In the genomic region with DNA sequence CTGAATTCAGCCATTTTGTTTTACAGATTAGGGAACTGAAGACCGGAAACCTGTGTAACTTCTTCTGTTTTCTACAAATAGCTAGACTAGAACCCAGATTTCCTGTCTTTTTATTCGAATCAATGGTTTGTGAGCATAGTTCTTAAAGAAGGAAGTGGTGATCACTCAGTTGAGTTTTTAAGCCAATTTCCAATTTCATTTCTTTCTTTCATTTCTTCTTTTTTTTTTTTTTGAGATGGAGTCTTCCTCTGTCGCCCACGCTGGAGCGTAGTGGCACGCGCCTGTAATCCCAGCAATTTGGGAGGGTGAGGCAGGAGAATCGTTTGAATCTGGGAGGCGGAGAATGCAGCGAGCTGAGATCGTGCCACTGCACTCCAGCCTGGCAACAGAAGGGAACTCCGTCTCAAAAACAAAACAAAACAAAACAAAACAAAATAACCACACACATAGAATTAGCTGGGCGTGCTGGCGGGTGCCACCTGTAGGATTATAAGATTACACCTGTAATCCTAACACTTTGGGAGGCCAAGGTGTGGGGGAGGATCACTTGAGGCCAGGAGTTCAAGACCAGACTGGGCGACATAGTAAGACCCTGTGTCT, we compare ENCODE assay signal across 9 cellular contexts. TPM values are rescaled to one million over a fixed set of nuclear protein-coding genes. Genes with fewer than 3 reads are reported as not detected.
DNase-seq lines count a peak whose midpoint lies in the region; ATAC-seq, FAIRE-seq and TF ChIP-seq lines count a peak whose summit lies in the region.
"Had no signal": no experiment of that assay in that cellular context is flagged by ENCODE, and none has a peak within 500 bp of the region (broad histone marks: within the 10 kb centered on the region; RNA-seq: fewer than 3 reads in every experiment).

No MANE protein-coding gene starts in this region.

- no peak for DNase-seq in GM12891 (ENCODE audit: insufficient read length, low spot score)
- peak; percentile 41 for DNase-seq in T-helper 9 cell
- peak; percentile 50 to 67 for DNase-seq in memory B cell (ENCODE audit: low spot score in 2 of 2)
- no peak for DNase-seq in ecto neural progenitor cell (ENCODE audit: low spot score)
- DNase-seq in progenitor cell of endocrine pancreas (ENCODE audit: low spot score, unreplicated experiment), result no peak
- no peak for DNase-seq in GM03348 (ENCODE audit: low spot score)

- H3K9me3 Mint-ChIP-seq in memory B cell (no peaks in the 10 kb centered on the region), progenitor cell of endocrine pancreas (ENCODE audit: low read depth) (no peaks in the 10 kb centered on the region)

- no peak for FAIRE-seq in GM12891 (lab: Jason Lieb, UNC)
- FAIRE-seq: H1 had no signal

- H3K27me3 Mint-ChIP-seq in memory B cell, result no peaks in the 10 kb centered on the region
- H3K27me3 Mint-ChIP-seq in progenitor cell of endocrine pancreas, result no peaks in the 10 kb centered on the region

- H3K27ac Mint-ChIP-seq in memory B cell, result no peak overlapping the region
- H3K27ac Mint-ChIP-seq in progenitor cell of endocrine pancreas, result no peak overlapping the region

- no peak for TF ChIP-seq POLR2A in GM12891 (IDR thresholded peaks at IDR 0.05; ENCODE audit: low read depth, low read length)

- TF ChIP-seq CTCF in progenitor cell of endocrine pancreas (IDR thresholded peaks at IDR 0.05; ENCODE audit: unreplicated experiment), result no peak

- H3K4me1 Mint-ChIP-seq in memory B cell (peaks cover 11% of the 10 kb centered on the region), progenitor cell of endocrine pancreas (ENCODE audit: low read depth) (peaks cover 2% of the 10 kb centered on the region)

- H3K4me3 Mint-ChIP-seq in memory B cell (peak overlapping the region; percentile 87), progenitor cell of endocrine pancreas (ENCODE audit: low read depth) (no peak overlapping the region)

- peak; percentile 36 for ATAC-seq in HG03060 (IDR thresholded peaks at IDR 0.05; ENCODE audit: low read depth, unreplicated experiment)
- peak; percentile 54 for ATAC-seq in memory B cell (ENCODE audit: low read depth)
- no peak for ATAC-seq in HG03457 (IDR thresholded peaks at IDR 0.05; ENCODE audit: unreplicated experiment)

- H3K36me3 Mint-ChIP-seq in memory B cell, result peaks cover 2% of the 10 kb centered on the region
- H3K36me3 Mint-ChIP-seq in progenitor cell of endocrine pancreas (ENCODE audit: insufficient read depth), result peaks cover 3% of the 10 kb centered on the region

TF ChIP-seq in GM12891, 5 proteins besides CTCF, POLR2A, EP300 and RAD21:
- no peak for TF ChIP-seq PAX5 (IDR thresholded peaks at IDR 0.05; ENCODE audit: insufficient read depth, low read length, severe bottlenecking)
- peak; percentile 90 for TF ChIP-seq SPI1 (IDR thresholded peaks at IDR 0.05; ENCODE audit: low read depth, low read length)

RNA-seq across cellular contexts. Expression of a gene that starts 3.0 kb away (rescaled TPM):
- 7.0 TPM for polyA plus RNA-seq in GM12891 (2012; ENCODE audit: low read depth, missing spikeins)
- total RNA-seq in progenitor cell of endocrine pancreas, result 123 and 127 TPM in 2 replicates

RNA-seq across cellular contexts. Expression of a gene that starts 18.6 kb away (rescaled TPM):
- 6.4 TPM for polyA plus RNA-seq in GM12891 (2012; ENCODE audit: low read depth, missing spikeins)
- total RNA-seq in progenitor cell of endocrine pancreas, result 62.2 and 62.7 TPM in 2 replicates

Comparison
In these comparisons a context has a peak if more than half of its experiments do, and no peak if none do; other contexts are left out.
1. DNase-seq: peak in T-helper 9 cell (single experiment) and memory B cell (2 of 2); none in GM12891 (single experiment), ecto neural progenitor cell (single experiment), progenitor cell of endocrine pancreas (single experiment) and GM03348 (single experiment).